In genomic region chr5:158451983-158452710, GRCh38 we compare ENCODE assay signal across 1 cellular context.
TF ChIP-seq lines count a peak whose summit lies in the region.

No MANE protein-coding gene starts in this region.

TF ChIP-seq in HEK293, 187 proteins besides CTCF, POLR2A, EP300 and RAD21 (continued from another document):
- no peak for TF ChIP-seq ZNF645 (tag by site-specific recombination; IDR thresholded peaks at IDR 0.05)
- TF ChIP-seq, protein P1, sequence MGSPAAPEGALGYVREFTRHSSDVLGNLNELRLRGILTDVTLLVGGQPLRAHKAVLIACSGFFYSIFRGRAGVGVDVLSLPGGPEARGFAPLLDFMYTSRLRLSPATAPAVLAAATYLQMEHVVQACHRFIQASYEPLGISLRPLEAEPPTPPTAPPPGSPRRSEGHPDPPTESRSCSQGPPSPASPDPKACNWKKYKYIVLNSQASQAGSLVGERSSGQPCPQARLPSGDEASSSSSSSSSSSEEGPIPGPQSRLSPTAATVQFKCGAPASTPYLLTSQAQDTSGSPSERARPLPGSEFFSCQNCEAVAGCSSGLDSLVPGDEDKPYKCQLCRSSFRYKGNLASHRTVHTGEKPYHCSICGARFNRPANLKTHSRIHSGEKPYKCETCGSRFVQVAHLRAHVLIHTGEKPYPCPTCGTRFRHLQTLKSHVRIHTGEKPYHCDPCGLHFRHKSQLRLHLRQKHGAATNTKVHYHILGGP (tag by site-specific recombination; IDR thresholded peaks at IDR 0.05): no peak
- TF ChIP-seq ZNF791 (tag by site-specific recombination; IDR thresholded peaks at IDR 0.05): no peak
- 0 out of 2 replicates have a peak, but pooled peaks have one; percentile 0 for TF ChIP-seq ZBTB8A (tag by site-specific recombination; IDR thresholded peaks at IDR 0.05)
- TF ChIP-seq ZNF561 (tag by site-specific recombination; IDR thresholded peaks at IDR 0.05; ENCODE audit: borderline replicate concordance): no peak
- TF ChIP-seq ZBTB21 (tag by site-specific recombination; IDR thresholded peaks at IDR 0.05): no peak
- TF ChIP-seq ZNF600 (tag by site-specific recombination; IDR thresholded peaks at IDR 0.05): no peak
- peak; percentile 39; the same call in 1 of the 2 replicates for TF ChIP-seq ZFHX2 (tag by site-specific recombination; conservative IDR thresholded peaks at IDR 0.05)
- TF ChIP-seq, protein P2, sequence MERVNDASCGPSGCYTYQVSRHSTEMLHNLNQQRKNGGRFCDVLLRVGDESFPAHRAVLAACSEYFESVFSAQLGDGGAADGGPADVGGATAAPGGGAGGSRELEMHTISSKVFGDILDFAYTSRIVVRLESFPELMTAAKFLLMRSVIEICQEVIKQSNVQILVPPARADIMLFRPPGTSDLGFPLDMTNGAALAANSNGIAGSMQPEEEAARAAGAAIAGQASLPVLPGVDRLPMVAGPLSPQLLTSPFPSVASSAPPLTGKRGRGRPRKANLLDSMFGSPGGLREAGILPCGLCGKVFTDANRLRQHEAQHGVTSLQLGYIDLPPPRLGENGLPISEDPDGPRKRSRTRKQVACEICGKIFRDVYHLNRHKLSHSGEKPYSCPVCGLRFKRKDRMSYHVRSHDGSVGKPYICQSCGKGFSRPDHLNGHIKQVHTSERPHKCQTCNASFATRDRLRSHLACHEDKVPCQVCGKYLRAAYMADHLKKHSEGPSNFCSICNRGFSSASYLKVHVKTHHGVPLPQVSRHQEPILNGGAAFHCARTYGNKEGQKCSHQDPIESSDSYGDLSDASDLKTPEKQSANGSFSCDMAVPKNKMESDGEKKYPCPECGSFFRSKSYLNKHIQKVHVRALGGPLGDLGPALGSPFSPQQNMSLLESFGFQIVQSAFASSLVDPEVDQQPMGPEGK (tag by site-specific recombination; IDR thresholded peaks at IDR 0.05): no peak
- no peak for TF ChIP-seq ZNF140 (tag by site-specific recombination; IDR thresholded peaks at IDR 0.05)
- TF ChIP-seq ZNF843 (tag by site-specific recombination; IDR thresholded peaks at IDR 0.05): peak; percentile 24
- TF ChIP-seq ELK4 (IDR thresholded peaks at IDR 0.05; ENCODE audit: borderline replicate concordance, low read depth, low read length): no peak
- no peak for TF ChIP-seq ZBTB7A (tag by site-specific recombination; IDR thresholded peaks at IDR 0.05; ENCODE audit: low read depth)
- 0 out of 2 replicates have a peak, but pooled peaks have one; percentile 6 for TF ChIP-seq ZSCAN4 (tag by site-specific recombination; IDR thresholded peaks at IDR 0.05)
- no peak; the same call in 1 of the 2 replicates for TF ChIP-seq ZNF366 (tag by site-specific recombination; conservative IDR thresholded peaks at IDR 0.05)
- TF ChIP-seq ZNF580 (tag by site-specific recombination; IDR thresholded peaks at IDR 0.05): 0 out of 2 replicates have a peak, but pooled peaks have one; percentile 4
- TF ChIP-seq INSM2 (tag by site-specific recombination; IDR thresholded peaks at IDR 0.05): no peak
- no peak for TF ChIP-seq BCL11A (tag by site-specific recombination; IDR thresholded peaks at IDR 0.05; ENCODE audit: low read depth)
- no peak for TF ChIP-seq ZNF239 (tag by site-specific recombination; IDR thresholded peaks at IDR 0.05)
- no peak for TF ChIP-seq ZFP3 (tag by site-specific recombination; IDR thresholded peaks at IDR 0.05; ENCODE audit: low read depth)
- TF ChIP-seq ZNF777 (tag by site-specific recombination; IDR thresholded peaks at IDR 0.05; ENCODE audit: borderline replicate concordance): no peak
- TF ChIP-seq ZSCAN16 (tag by site-specific recombination; IDR thresholded peaks at IDR 0.05): no peak
- TF ChIP-seq ZNF202 (tag by site-specific recombination; IDR thresholded peaks at IDR 0.05; ENCODE audit: borderline replicate concordance): peak; percentile 68; the same call in 1 of the 2 replicates
- TF ChIP-seq FEZF1 (tag by site-specific recombination; IDR thresholded peaks at IDR 0.05): peak; percentile 43; the same call in 1 of the 2 replicates
